Comparison of ENCODE assay signal across 16 cellular contexts in the genomic region with DNA sequence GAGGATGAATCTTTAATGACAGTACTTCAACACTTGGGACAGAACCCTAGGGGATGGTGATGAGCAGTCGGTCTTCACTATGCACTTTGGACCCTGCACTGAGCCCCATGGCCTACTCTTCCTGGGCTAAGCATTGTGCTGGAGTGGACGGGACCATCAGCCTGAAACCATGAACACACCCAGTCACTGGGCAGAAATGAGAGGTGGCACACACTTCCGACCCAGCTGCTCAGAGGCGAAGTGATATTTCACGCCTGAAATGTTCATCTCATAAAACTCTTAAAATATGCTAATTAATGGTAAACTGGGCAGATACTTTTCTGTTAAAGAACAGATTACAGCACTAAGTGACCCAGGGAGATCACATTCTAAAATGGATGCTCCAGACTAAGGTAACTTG.
DNase-seq lines count a peak whose midpoint lies in the region; ATAC-seq and TF ChIP-seq lines count a peak whose summit lies in the region.
"Had no signal": no experiment of that assay in that cellular context is flagged by ENCODE, and none has a peak within 500 bp of the region (broad histone marks: within the 10 kb centered on the region; RNA-seq: fewer than 3 reads in every experiment).

No MANE protein-coding gene starts in this region.

- no peaks in the 10 kb centered on the region for H4K20me1 ChIP-seq in BLaER1 treated with 17β-estradiol and CSF1 and Interleukin-3, amounts not matched to agents 10 nM and 100 nM

- ATAC-seq in mucosa of descending colon, result peak; percentile 21
- no peak for ATAC-seq in Right ventricle myocardium superior (ENCODE audit: poor library complexity)
- ATAC-seq: CD8-positive, alpha-beta T cell had no signal

- H3K36me3 ChIP-seq in BLaER1 treated with 17β-estradiol and CSF1 and Interleukin-3, amounts not matched to agents 10 nM and 100 nM, result peaks cover 0 to 7% (median 0%) of the 10 kb centered on the region in 11 experiments; a peak in 1 of 22 replicates
- H3K36me3 ChIP-seq in KOPT-K1 (ENCODE audit: insufficient read depth, low read length) (no peaks in the 10 kb centered on the region), mucosa of descending colon (ENCODE audit: low read depth) (no peaks in the 10 kb centered on the region), WERI-Rb-1 (no peaks in the 10 kb centered on the region)

- H3K4me2 ChIP-seq in BLaER1 treated with 17β-estradiol and CSF1 and Interleukin-3, amounts not matched to agents 10 nM and 100 nM, result peak overlapping the region in 8 of 11 experiments; percentile 48 to 91 (median 78); a peak in 16 of 22 replicates

- DNase-seq in cerebellar cortex (ENCODE audit: low spot score) (peak; percentile 59), mucosa of descending colon (no peak), Right ventricle myocardium superior (no peak), nucleus accumbens (lab: John Stamatoyannopoulos, UW) (no peak), WERI-Rb-1 (no peak)
- no peak for DNase-seq in stimulated activated CD8-positive, alpha-beta memory T cell treated with anti-CD3 and anti-CD28 coated beads, Interleukin-4, amount 100 ng/mL, for 48 hours
- DNase-seq: AML-193; CD8-positive, alpha-beta T cell; Karpas-422; NCI-H1930; NCI-H2171 treated with DMSO at 0.1 percent for 48 hours; NCI-H524; OCI-M1 had no signal

- peak overlapping the region in 2 of 10 experiments; percentile 1 to 3; a peak in 2 of 20 replicates for H3K4me3 ChIP-seq in BLaER1 treated with 17β-estradiol and CSF1 and Interleukin-3, amounts not matched to agents 10 nM and 100 nM
- H3K4me3 ChIP-seq in mucosa of descending colon, result no peak overlapping the region
- H3K4me3 ChIP-seq in WERI-Rb-1 (ENCODE audit: low read depth, low read length), result no peak overlapping the region

- intact Hi-C loops in mucosa of descending colon (cut with DNase I, micrococcal nuclease) (no loop called here), Right ventricle myocardium superior (cut with DNase I) (no loop called here)

- TF ChIP-seq CTCF in mucosa of descending colon (IDR thresholded peaks at IDR 0.05), result no peak
- no peak for TF ChIP-seq CTCF in WERI-Rb-1 (IDR thresholded peaks at IDR 0.05; ENCODE audit: low read depth, low read length)

- H3K9ac ChIP-seq in BLaER1 treated with 17β-estradiol and CSF1 and Interleukin-3, amounts not matched to agents 10 nM and 100 nM, result no peak overlapping the region

- H3K4me1 ChIP-seq in BLaER1 treated with 17β-estradiol and CSF1 and Interleukin-3, amounts not matched to agents 10 nM and 100 nM, result peaks cover 24 to 79% (median 53%) of the 10 kb centered on the region in 10 experiments
- no peaks in the 10 kb centered on the region for H3K4me1 ChIP-seq in mucosa of descending colon (ENCODE audit: low read depth)

- peaks cover 5 to 44% (median 37%) of the 10 kb centered on the region in 11 experiments; a peak in 20 of 22 replicates for H3K9me3 ChIP-seq in BLaER1 treated with 17β-estradiol and CSF1 and Interleukin-3, amounts not matched to agents 10 nM and 100 nM (replicated peaks in 1 of 11)
- H3K9me3 ChIP-seq in KOPT-K1 (ENCODE audit: insufficient read depth, low read length, poor library complexity, severe bottlenecking), result peaks cover 9% of the 10 kb centered on the region
- H3K9me3 ChIP-seq in mucosa of descending colon, result no peaks in the 10 kb centered on the region
- peaks cover 3% of the 10 kb centered on the region for H3K9me3 ChIP-seq in WERI-Rb-1 (ENCODE audit: severe bottlenecking)

- peak overlapping the region in 2 of 11 experiments; percentile 9 to 11; a peak in 2 of 22 replicates for H3K27ac ChIP-seq in BLaER1 treated with 17β-estradiol and CSF1 and Interleukin-3, amounts not matched to agents 10 nM and 100 nM
- H3K27ac ChIP-seq in KOPT-K1 (ENCODE audit: low read depth, low read length, poor library complexity, severe bottlenecking) (peak overlapping the region; percentile 43), WERI-Rb-1 (no peak overlapping the region)
- H3K27ac ChIP-seq: RWPE1 had no signal

- peaks cover 0 to 9% (median 0%) of the 10 kb centered on the region in 11 experiments; a peak in 3 of 22 replicates for H3K27me3 ChIP-seq in BLaER1 treated with 17β-estradiol and CSF1 and Interleukin-3, amounts not matched to agents 10 nM and 100 nM
- H3K27me3 ChIP-seq in WERI-Rb-1 (ENCODE audit: insufficient read depth, low read depth, severe bottlenecking), result no peaks in the 10 kb centered on the region
